ENCODE assay signal across 13 cellular contexts in the genomic region with DNA sequence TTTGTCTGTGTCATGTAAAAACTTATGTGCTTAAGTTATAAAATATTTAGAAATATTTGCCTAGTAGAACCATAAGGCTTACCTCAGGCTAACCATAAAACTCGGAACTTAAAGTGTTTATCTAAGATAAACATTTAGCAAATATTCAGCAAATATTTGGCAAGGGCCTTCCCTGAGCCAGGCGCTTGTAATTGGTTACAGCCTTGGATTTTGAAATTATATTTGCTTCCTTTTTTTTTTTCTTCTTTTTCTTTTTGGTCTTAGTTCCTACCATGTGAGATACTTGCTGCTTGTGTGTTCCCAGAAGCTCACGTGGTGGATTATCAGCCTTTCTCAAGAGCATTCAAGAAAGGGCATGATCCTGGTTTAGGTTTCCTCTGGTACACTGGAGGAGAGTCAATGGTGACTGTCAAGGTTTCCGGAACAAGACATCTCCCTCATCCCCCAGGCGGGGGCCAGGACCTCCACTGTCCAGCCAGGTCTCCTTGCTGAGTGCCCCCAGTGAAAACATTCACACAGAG. TPM values are rescaled to one million over a fixed set of nuclear protein-coding genes. Genes with fewer than 3 reads are reported as not detected.
A peak's percentile ranks its signal among the peaks of the same experiment; 100 is the strongest.
DNase-seq lines count a peak whose midpoint lies in the region; ATAC-seq, FAIRE-seq and TF ChIP-seq lines count a peak whose summit lies in the region.
"Had no signal": no experiment of that assay in that cellular context is flagged by ENCODE, and none has a peak within 500 bp of the region (broad histone marks: within the 10 kb centered on the region; RNA-seq: fewer than 3 reads in every experiment).

No MANE protein-coding gene starts in this region.

- H3K27me3 ChIP-seq in left ventricle myocardium inferior (ENCODE audit: low read depth) (no peaks in the 10 kb centered on the region), K562 (ENCODE audit: control insufficient read depth in 2 of 2, insufficient read depth in 2 of 2, low read length in 2 of 2) (no peaks in the 10 kb centered on the region), right lobe of liver (no peaks in the 10 kb centered on the region), vagina (no peaks in the 10 kb centered on the region), SJCRH30 (no peaks in the 10 kb centered on the region)
- H3K27me3 ChIP-seq: BE2C had no signal

- CTCF ChIA-PET in K562 (lab: Yijun Ruan, JAX; ENCODE audit: low intra/inter-chr PET ratio) = no interaction called here

- H3K4me2 ChIP-seq in K562 (ENCODE audit: insufficient read depth, low read length) = no peak overlapping the region

- no peaks in the 10 kb centered on the region for H3K9me1 ChIP-seq in K562 (ENCODE audit: control insufficient read depth, insufficient read depth, low read length)

- no peak for DNase-seq in left ventricle myocardium inferior
- no peak for DNase-seq in left ventricle myocardium superior
- no peak for DNase-seq in K562 (ENCODE audit: extremely low read depth in 1 of 4, low spot score in 3 of 4)
- no peak for DNase-seq in right lobe of liver
- DNase-seq in vagina (ENCODE audit: extremely low spot score in 2 of 2) = no peak
- no peak for DNase-seq in SJCRH30
- DNase-seq in activated T-cell treated with anti-CD3 and anti-CD28 coated beads for 4 hours = no peak
- DNase-seq: activated CD4-positive, alpha-beta T cell treated with anti-CD3 and anti-CD28 coated beads for 4 hours; activated gamma-delta T cell; BE2C had no signal

- no peak overlapping the region for H3K9ac ChIP-seq in K562 (ENCODE audit: insufficient read depth in 1 of 2, low read depth in 2 of 2, low read length in 2 of 2)

- in situ Hi-C loops in K562 (cut with MboI) = no loop called here

- H3K36me3 ChIP-seq in left ventricle myocardium inferior (no peaks in the 10 kb centered on the region), K562 (ENCODE audit: control insufficient read depth, insufficient read depth, low read length) (no peaks in the 10 kb centered on the region), right lobe of liver (no peaks in the 10 kb centered on the region), vagina (no peaks in the 10 kb centered on the region), SJCRH30 (no peaks in the 10 kb centered on the region)
- H3K36me3 ChIP-seq: BE2C had no signal

- peak overlapping the region; percentile 39 for H3K27ac ChIP-seq in left ventricle myocardium inferior (replicated peaks)
- H3K27ac ChIP-seq in K562 (ENCODE audit: extremely low read depth, low read depth, low read length) = no peak overlapping the region
- H3K27ac ChIP-seq in right lobe of liver = peak overlapping the region in 2 of 3 donors; percentile 57 to 59
- peak overlapping the region; percentile 57 for H3K27ac ChIP-seq in vagina
- no peak overlapping the region for H3K27ac ChIP-seq in SJCRH30

- ATAC-seq in left ventricle myocardium superior (no peak), K562 (no peak), right lobe of liver (peak; percentile 9 to 49 (median 36))
- no peak for ATAC-seq in stimulated activated memory B cell treated with anti-CD40 and anti-IgM and Interleukin-4, amounts not matched to agents 10 μg/mL and 1 μg/mL and 100 μg/mL, for 72 hours
- ATAC-seq: Right ventricle myocardium inferior had no signal

- no peak for FAIRE-seq in K562 (lab: Jason Lieb, UNC)
- FAIRE-seq: H54 had no signal

- no peaks in the 10 kb centered on the region for H3K9me3 ChIP-seq in left ventricle myocardium inferior (replicated peaks)
- no peaks in the 10 kb centered on the region for H3K9me3 ChIP-seq in K562 (replicated peaks; ENCODE audit: control insufficient read depth, insufficient read depth, low read depth, low read length)
- no peaks in the 10 kb centered on the region for H3K9me3 ChIP-seq in right lobe of liver
- H3K9me3 ChIP-seq in vagina = no peaks in the 10 kb centered on the region
- no peaks in the 10 kb centered on the region for H3K9me3 ChIP-seq in SJCRH30 (replicated peaks)
- H3K9me3 ChIP-seq: BE2C had no signal

- no peaks in the 10 kb centered on the region for H3K9me3 Mint-ChIP-seq in stimulated activated memory B cell treated with anti-CD40 and anti-IgM and Interleukin-4, amounts not matched to agents 10 μg/mL and 1 μg/mL and 100 μg/mL, for 72 hours

- H4K20me1 ChIP-seq in K562 (replicated peaks; ENCODE audit: control insufficient read depth, insufficient read depth, low read length) = no peaks in the 10 kb centered on the region

- intact Hi-C loops in left ventricle myocardium inferior (cut with micrococcal nuclease) (no loop called here), left ventricle myocardium superior (cut with micrococcal nuclease) (no loop called here), K562 (cut with micrococcal nuclease) (no loop called here), right lobe of liver (cut with DNase I) (no loop called here), vagina (cut with DNase I) (no loop called here)

- no peak overlapping the region for H3K4me3 Mint-ChIP-seq in stimulated activated memory B cell treated with anti-CD40 and anti-IgM and Interleukin-4, amounts not matched to agents 10 μg/mL and 1 μg/mL and 100 μg/mL, for 72 hours

- no peak for TF ChIP-seq RAD21 in K562 (CRISPR knock-in tag; conservative IDR thresholded peaks at IDR 0.05 in 1 of 2, IDR thresholded peaks at IDR 0.05 in 1 of 2)

- TF ChIP-seq CTCF in left ventricle myocardium inferior (IDR thresholded peaks at IDR 0.05; ENCODE audit: borderline replicate concordance) (no peak), K562 (IDR thresholded peaks at IDR 0.05 in 2 of 3, conservative IDR thresholded peaks at IDR 0.05 in 1 of 3; ENCODE audit: insufficient read depth in 2 of 3, low read depth in 1 of 3, low read length in 3 of 3) (no peak), right lobe of liver (IDR thresholded peaks at IDR 0.05) (no peak), vagina (IDR thresholded peaks at IDR 0.05) (no peak)

- peaks cover 5% of the 10 kb centered on the region for H3K4me1 Mint-ChIP-seq in stimulated activated memory B cell treated with anti-CD40 and anti-IgM and Interleukin-4, amounts not matched to agents 10 μg/mL and 1 μg/mL and 100 μg/mL, for 72 hours

- POLR2A ChIA-PET in K562 (lab: Yijun Ruan, JAX) = no interaction called here

- H3K79me2 ChIP-seq in K562 (ENCODE audit: control insufficient read depth, insufficient read depth, low read length) = no peaks in the 10 kb centered on the region

- TF ChIP-seq POLR2A in K562 (conservative IDR thresholded peaks at IDR 0.05) (no peak), right lobe of liver (IDR thresholded peaks at IDR 0.05) (no peak), vagina (IDR thresholded peaks at IDR 0.05) (no peak)

- peaks cover 18% of the 10 kb centered on the region for H3K4me1 ChIP-seq in left ventricle myocardium inferior
- H3K4me1 ChIP-seq in K562 (replicated peaks in 1 of 2; ENCODE audit: control insufficient read depth in 2 of 2, insufficient read depth in 2 of 2, low read length in 2 of 2) = peaks cover 2 to 8% of the 10 kb centered on the region in 2 experiments; a peak in 3 of 5 replicates
- peaks cover 0 to 25% (median 10%) of the 10 kb centered on the region in 4 donors for H3K4me1 ChIP-seq in right lobe of liver
- H3K4me1 ChIP-seq in vagina = peaks cover 8% of the 10 kb centered on the region
- peaks cover 5% of the 10 kb centered on the region; the same call in 1 of the 2 replicates for H3K4me1 ChIP-seq in SJCRH30

- no peak overlapping the region for H3K4me3 ChIP-seq in left ventricle myocardium inferior
- H3K4me3 ChIP-seq in K562 = no peak overlapping the region
- H3K4me3 ChIP-seq in right lobe of liver = no peak overlapping the region
- H3K4me3 ChIP-seq in vagina = no peak overlapping the region
- H3K4me3 ChIP-seq in SJCRH30 = no peak overlapping the region

- 47% methylated on average over 5 of the region's 5 CpGs for WGBS in K562 (ENCODE audit: insufficient coverage, low coverage, missing lambda C conversion rate)
- 26% methylated on average over 5 of the region's 5 CpGs for WGBS in right lobe of liver (ENCODE audit: insufficient coverage, low coverage, low lambda C conversion rate, missing lambda C conversion rate)

- H3K36me3 Mint-ChIP-seq in stimulated activated memory B cell treated with anti-CD40 and anti-IgM and Interleukin-4, amounts not matched to agents 10 μg/mL and 1 μg/mL and 100 μg/mL, for 72 hours = no peaks in the 10 kb centered on the region

- no peak for TF ChIP-seq EP300 in K562 (IDR thresholded peaks at IDR 0.05; ENCODE audit: low read length)

- BruUV-seq in K562 (replicated peaks; lab: Mats Ljungman, UMichigan) = no TSS peak

- H3K27ac Mint-ChIP-seq in stimulated activated memory B cell treated with anti-CD40 and anti-IgM and Interleukin-4, amounts not matched to agents 10 μg/mL and 1 μg/mL and 100 μg/mL, for 72 hours = no peak overlapping the region

- no peaks in the 10 kb centered on the region for H3K27me3 Mint-ChIP-seq in stimulated activated memory B cell treated with anti-CD40 and anti-IgM and Interleukin-4, amounts not matched to agents 10 μg/mL and 1 μg/mL and 100 μg/mL, for 72 hours

- H2AFZ ChIP-seq in K562 (ENCODE audit: low read depth, low read length) = 0 out of 2 replicates have a peak overlapping the region, but pooled peaks have one; percentile 16

RNA-seq across cellular contexts. Expression of a gene that starts 5.2 kb away (rescaled TPM):
- total RNA-seq in left ventricle myocardium inferior (201 TPM), left ventricle myocardium superior (269 TPM), K562 (2014; rRNA removed) (9.9 and 10.7 TPM in 2 replicates), K562 (2014; rRNA removed; fragmentation: Illumina TruSeq; extraction: Trizol) (11.9 and 21.6 TPM in 2 replicates), K562 (2015; rRNA removed; fragmentation: Illumina TruSeq; extraction: Trizol) (29.1 and 29.8 TPM in 2 replicates), K562 (2021) (55.1 and 57.4 TPM in 2 replicates), right lobe of liver (100 to 1,000 TPM in 4 of 6 experiments, 10 to 100 TPM in 2; 34.7 to 160 (median 137) TPM), vagina (68.5 TPM)
- 12.6 and 25.0 TPM in 2 replicates for total RNA-seq in K562 (2011; cell fraction: chromatin; rRNA removed; ENCODE audit: low replicate concordance)
- total RNA-seq in K562 (2011; cell fraction: nucleolus; rRNA removed) = 16.4 and 20.8 TPM in 2 replicates
- total RNA-seq in K562 (2011; cell fraction: nucleoplasm; rRNA removed) = 21.3 and 23.7 TPM in 2 replicates
- polyA plus RNA-seq in K562 (2011; rRNA removed) (18.6 and 21.3 TPM in 2 replicates), K562 (2014; fragmentation: Illumina TruSeq; extraction: Trizol) (16.9 and 26.0 TPM in 2 replicates), K562 (2014; fragmentation: Nextera tagmentation; extraction: Ambion mirVana) (1 to 10 TPM; 4.3 to 5.7 TPM), K562 (2014; rRNA removed) (23.1 and 39.8 TPM in 2 replicates)
- polyA plus RNA-seq in K562 (2011; cell fraction: cytosol; rRNA removed) = 24.1 and 28.7 TPM in 2 replicates
- 16.2 and 18.7 TPM in 2 replicates for polyA plus RNA-seq in K562 (2011; cell fraction: nucleus; rRNA removed)
- polyA plus RNA-seq in K562 (2012) = 46.4 and 129 TPM in 2 replicates
- polyA minus RNA-seq in K562 (2011; rRNA and poly(A)+ RNA removed) = 8.9 and 9.1 TPM in 2 replicates
- polyA minus RNA-seq in K562 (2011; cell fraction: cytosol; rRNA and poly(A)+ RNA removed) = 8.2 and 13.9 TPM in 2 replicates
- 9.2 and 11.0 TPM in 2 replicates for polyA minus RNA-seq in K562 (2011; cell fraction: nucleus; rRNA and poly(A)+ RNA removed)
- 43.7 and 51.9 TPM in 2 replicates for total RNA-seq in SJCRH30 (2014; rRNA removed; shearing (Covaris generic))

RNA-seq across cellular contexts. Expression of a gene that starts 24.3 kb away (rescaled TPM):
- 17.3 TPM for total RNA-seq in left ventricle myocardium inferior
- total RNA-seq in left ventricle myocardium superior = 25.2 TPM
- total RNA-seq in K562 (2011; cell fraction: chromatin; rRNA removed; ENCODE audit: low replicate concordance) = 19.4 and 31.8 TPM in 2 replicates
- total RNA-seq in K562 (2011; cell fraction: nucleolus; rRNA removed) = 12.4 and 19.8 TPM in 2 replicates
- 15.6 and 16.7 TPM in 2 replicates for total RNA-seq in K562 (2011; cell fraction: nucleoplasm; rRNA removed)
- 7.7 and 8.7 TPM in 2 replicates for total RNA-seq in K562 (2014; rRNA removed)
- total RNA-seq in K562 (2014; rRNA removed; fragmentation: Illumina TruSeq; extraction: Trizol) = 2.1 and 4.1 TPM in 2 replicates
- total RNA-seq in K562 (2015; rRNA removed; fragmentation: Illumina TruSeq; extraction: Trizol) = 3.4 and 4.2 TPM in 2 replicates
- total RNA-seq in K562 (2021) = 10.5 and 15.0 TPM in 2 replicates
- polyA plus RNA-seq in K562 (2011; rRNA removed) = 1.2 and 2.6 TPM in 2 replicates
- polyA plus RNA-seq in K562 (2011; cell fraction: cytosol; rRNA removed) = 0.83 and 1.5 TPM in 2 replicates
- polyA plus RNA-seq in K562 (2011; cell fraction: nucleus; rRNA removed) = 4.3 and 6.8 TPM in 2 replicates
- polyA plus RNA-seq in K562 (2012) = 4.8 and 11.1 TPM in 2 replicates
- polyA plus RNA-seq in K562 (2014; fragmentation: Illumina TruSeq; extraction: Trizol) = 2.2 and 3.4 TPM in 2 replicates
- polyA plus RNA-seq in K562 (2014; fragmentation: Nextera tagmentation; extraction: Ambion mirVana) = under 1 TPM; 0.17 to 0.18 TPM
- polyA plus RNA-seq in K562 (2014; rRNA removed) = 4.4 and 6.2 TPM in 2 replicates
- polyA minus RNA-seq in K562 (2011; rRNA and poly(A)+ RNA removed) = 1.8 and 2.0 TPM in 2 replicates
- 3.1 and 6.8 TPM in 2 replicates for polyA minus RNA-seq in K562 (2011; cell fraction: cytosol; rRNA and poly(A)+ RNA removed)
- 3.4 and 4.3 TPM in 2 replicates for polyA minus RNA-seq in K562 (2011; cell fraction: nucleus; rRNA and poly(A)+ RNA removed)
- 10 to 100 TPM in 5 of 6 experiments, 1 to 10 TPM in 1; 9.4 to 14.9 (median 12.4) TPM for total RNA-seq in right lobe of liver
- total RNA-seq in vagina = 19.6 TPM
- 12.9 and 14.5 TPM in 2 replicates for total RNA-seq in SJCRH30 (2014; rRNA removed; shearing (Covaris generic))

Comparison
In these comparisons a context has a peak if more than half of its experiments do, and no peak if none do; other contexts are left out.
1. H3K27ac ChIP-seq: peak in left ventricle myocardium inferior (single experiment), right lobe of liver (2 of 3) and vagina (single experiment); none in K562 (single experiment) and SJCRH30 (single experiment).
2. ATAC-seq: peak in right lobe of liver (4 of 4); none in left ventricle myocardium superior (single experiment), K562 (single experiment) and stimulated activated memory B cell treated with anti-CD40 and anti-IgM and Interleukin-4, amounts not matched to agents 10 μg/mL and 1 μg/mL and 100 μg/mL, for 72 hours (single experiment).